1 cellular context compared by ENCODE assay signal in genomic region chr11:1458340-1459218, GRCh38.
TF ChIP-seq lines count a peak whose summit lies in the region.

No MANE protein-coding gene starts in this region.

TF ChIP-seq in HepG2, 621 proteins besides CTCF, POLR2A, EP300 and RAD21 (continued from another document):
- TF ChIP-seq ZNF770 (CRISPR knock-in tag; IDR thresholded peaks at IDR 0.05): no peak
- TF ChIP-seq ZMYM4 (CRISPR knock-in tag; IDR thresholded peaks at IDR 0.05): no peak
- TF ChIP-seq BATF2 (CRISPR knock-in tag; IDR thresholded peaks at IDR 0.05): no peak
- TF ChIP-seq PATZ1 (CRISPR knock-in tag; IDR thresholded peaks at IDR 0.05): peak; percentile 83
- no peak for TF ChIP-seq NONO (IDR thresholded peaks at IDR 0.05)
- no peak for TF ChIP-seq NONO (CRISPR knock-in tag; conservative IDR thresholded peaks at IDR 0.05)
- TF ChIP-seq MBD4 (IDR thresholded peaks at IDR 0.05; ENCODE audit: borderline replicate concordance, low read length): no peak
- 0 out of 2 replicates have a peak, but pooled peaks have one; percentile 37 for TF ChIP-seq PCBP1 (IDR thresholded peaks at IDR 0.05; ENCODE audit: borderline replicate concordance, low read depth, low read length)
- peak; percentile 33; the same call in 1 of the 2 replicates for TF ChIP-seq HIVEP1 (CRISPR knock-in tag; IDR thresholded peaks at IDR 0.05)
- TF ChIP-seq RARA (CRISPR knock-in tag; IDR thresholded peaks at IDR 0.05): no peak
- no peak for TF ChIP-seq ZNF672 (CRISPR knock-in tag; IDR thresholded peaks at IDR 0.05)
- TF ChIP-seq STAT5B (CRISPR knock-in tag; IDR thresholded peaks at IDR 0.05): no peak
- TF ChIP-seq ZNF724P (CRISPR knock-in tag; IDR thresholded peaks at IDR 0.05; ENCODE audit: borderline replicate concordance): no peak
- TF ChIP-seq RFXANK (CRISPR knock-in tag; IDR thresholded peaks at IDR 0.05): no peak
- TF ChIP-seq PRMT3 (CRISPR knock-in tag; IDR thresholded peaks at IDR 0.05; ENCODE audit: borderline replicate concordance, low read depth): no peak
- TF ChIP-seq ZBTB3 (CRISPR knock-in tag; IDR thresholded peaks at IDR 0.05; ENCODE audit: borderline replicate concordance, low read depth): no peak
- no peak for TF ChIP-seq ZNF335 (CRISPR knock-in tag; IDR thresholded peaks at IDR 0.05)
- no peak for TF ChIP-seq KIAA2018 (CRISPR knock-in tag; IDR thresholded peaks at IDR 0.05; ENCODE audit: borderline replicate concordance)
- TF ChIP-seq HBP1 (CRISPR knock-in tag; IDR thresholded peaks at IDR 0.05; ENCODE audit: low read depth): no peak
